ENCODE assay signal across 31 cellular contexts in genomic region chrX:154892263-154892662, GRCh38. TPM values are rescaled to one million over a fixed set of nuclear protein-coding genes. Genes with fewer than 3 reads are reported as not detected.
A peak's percentile ranks its signal among the peaks of the same experiment; 100 is the strongest.
DNase-seq lines count a peak whose midpoint lies in the region; ATAC-seq, FAIRE-seq and TF ChIP-seq lines count a peak whose summit lies in the region.
"Had no signal": no experiment of that assay in that cellular context is flagged by ENCODE, and none has a peak within 500 bp of the region (broad histone marks: within the 10 kb centered on the region; RNA-seq: fewer than 3 reads in every experiment).

No MANE protein-coding gene starts in this region.

- FAIRE-seq in D721Med (lab: Jason Lieb, UNC) = peak; percentile 44
- FAIRE-seq: A204.1, GM12878, GM12892, GM18507 had no signal

- POLR2A ChIA-PET in SK-N-SH (lab: Yijun Ruan, JAX) = no interaction called here

- CTCF ChIA-PET in SK-N-SH (lab: Yijun Ruan, JAX) = no interaction called here

- no peaks in the 10 kb centered on the region for H3K9me3 ChIP-seq in SK-N-SH
- H3K9me3 ChIP-seq: BE2C, BLaER1 had no signal

- H3K79me2 ChIP-seq in SK-N-SH (ENCODE audit: insufficient read depth) = no peaks in the 10 kb centered on the region

- H3K27me3 ChIP-seq in SK-N-SH (ENCODE audit: insufficient read depth) = no peaks in the 10 kb centered on the region
- H3K27me3 ChIP-seq in dorsolateral prefrontal cortex = peaks cover 0 to 37% (median 3%) of the 10 kb centered on the region in 45 donors
- H3K27me3 ChIP-seq: BE2C had no signal

- DNase-seq in SK-N-SH = peak; percentile 27
- DNase-seq in D341Med (ENCODE audit: low spot score) = peak; percentile 40
- no peak for DNase-seq in D721Med (ENCODE audit: insufficient read length, low spot score)
- DNase-seq in dorsolateral prefrontal cortex = no peak
- DNase-seq in GM20000 (ENCODE audit: low spot score) = no peak
- DNase-seq: 8988T; ACHN; BE2C; C1 segment of cervical spinal cord; CD4-positive, alpha-beta memory T cell; CD4-positive, CD25-positive, alpha-beta regulatory T cell; CD8-positive, alpha-beta memory T cell; COR-L47; DMS 273 treated with DMSO at 0.1 percent for 48 hours; DMS153; DMS53; DMS79; DND-41; EL; GDM1 had no signal

- no peak for TF ChIP-seq CTCF in SK-N-SH (IDR thresholded peaks at IDR 0.05)
- TF ChIP-seq CTCF in D721Med (IDR thresholded peaks at IDR 0.05; ENCODE audit: insufficient read depth, missing control alignments) = no peak
- TF ChIP-seq CTCF in dorsolateral prefrontal cortex (IDR thresholded peaks at IDR 0.05 in 54 of 56, conservative IDR thresholded peaks at IDR 0.05 in 2 of 56; ENCODE audit: low read depth in 1 of 56, partially characterized antibody in 56 of 56) = no peak
- TF ChIP-seq CTCF in GM20000 (IDR thresholded peaks at IDR 0.05; ENCODE audit: extremely low read depth, missing control alignments) = no peak

- H3K27ac ChIP-seq in SK-N-SH (ENCODE audit: low read depth in 2 of 2, low read length in 1 of 2) = no peak overlapping the region
- no peak overlapping the region for H3K27ac ChIP-seq in dorsolateral prefrontal cortex
- H3K27ac ChIP-seq: BLaER1 had no signal

- H2AFZ ChIP-seq in SK-N-SH (ENCODE audit: low read depth) = no peak overlapping the region

- no peak overlapping the region for H3K9ac ChIP-seq in SK-N-SH
- H3K9ac ChIP-seq: BLaER1 had no signal

- no peak for TF ChIP-seq EP300 in SK-N-SH (IDR thresholded peaks at IDR 0.05; ENCODE audit: borderline replicate concordance in 1 of 2, low read depth in 1 of 2, low read length in 1 of 2)

- TF ChIP-seq RAD21 in SK-N-SH (IDR thresholded peaks at IDR 0.05; ENCODE audit: low read length) = no peak

- 18% methylated on average over 1 of the region's 1 CpG for WGBS in SK-N-SH (ENCODE audit: low lambda C conversion rate)

- no peaks in the 10 kb centered on the region for H3K36me3 ChIP-seq in SK-N-SH (replicated peaks in 1 of 2; ENCODE audit: control insufficient read depth in 1 of 2, insufficient read depth in 2 of 2, low read length in 1 of 2)
- H3K36me3 ChIP-seq: BE2C, BLaER1 had no signal

- peaks cover 0 to 4% of the 10 kb centered on the region in 2 experiments; a peak in 1 of 4 replicates for H3K4me1 ChIP-seq in SK-N-SH (ENCODE audit: control insufficient read depth in 1 of 2, insufficient read depth in 2 of 2, low read depth in 1 of 2, low read length in 1 of 2)
- H3K4me1 ChIP-seq: BE2C, BLaER1 had no signal

- H3K4me3 ChIP-seq in SK-N-SH (ENCODE audit: low read depth in 2 of 2, low read length in 1 of 2) (no peak overlapping the region), dorsolateral prefrontal cortex (no peak overlapping the region)
- H3K4me3 ChIP-seq: BLaER1, GM12878 had no signal

- no peak for ATAC-seq in SK-N-SH treated with all-trans-retinoic acid at 6 μM for 48 hours
- ATAC-seq: GM12878 had no signal

- H4K20me1 ChIP-seq in SK-N-SH (ENCODE audit: insufficient read depth) = no peaks in the 10 kb centered on the region
- H4K20me1 ChIP-seq: BLaER1 had no signal

- H3F3A ChIP-seq in SK-N-SH (replicated peaks; ENCODE audit: insufficient read depth) = no peaks in the 10 kb centered on the region

- no peaks in the 10 kb centered on the region for H3K9me2 ChIP-seq in SK-N-SH

- no peak overlapping the region for H3K4me2 ChIP-seq in SK-N-SH
- H3K4me2 ChIP-seq: BLaER1 had no signal

- intact Hi-C loops in dorsolateral prefrontal cortex (cut with DNase I) = no loop called here

TF ChIP-seq in SK-N-SH, 30 proteins besides CTCF, POLR2A, EP300 and RAD21:
- TF ChIP-seq FOSL2 (IDR thresholded peaks at IDR 0.05; ENCODE audit: borderline replicate concordance, low read depth) = no peak
- peak; percentile 51; the same call in 1 of the 2 replicates for TF ChIP-seq GATA2 (CRISPR knock-in tag; IDR thresholded peaks at IDR 0.05)
- peak; percentile 62; the same call in 1 of the 2 replicates for TF ChIP-seq RCOR1 (IDR thresholded peaks at IDR 0.05; ENCODE audit: low read length)

TF ChIP-seq in SK-N-SH treated with all-trans-retinoic acid at 6 μM for 48 hours, 23 proteins besides CTCF, POLR2A, EP300 and RAD21:
- TF ChIP-seq ZFP30 (CRISPR knock-in tag; IDR thresholded peaks at IDR 0.05) (no peak), GLIS3 (CRISPR knock-in tag; IDR thresholded peaks at IDR 0.05) (no peak)

RNA-seq across cellular contexts. Expression of gene F8A1, which starts 6.1 kb away (rescaled TPM):
- polyA plus RNA-seq in SK-N-SH (2012; rRNA removed) = 3.9 and 4.5 TPM in 2 replicates
- polyA plus RNA-seq in SK-N-SH (2012; cell fraction: cytosol; rRNA removed) = 4.5 and 4.8 TPM in 2 replicates
- 2.0 and 2.2 TPM in 2 replicates for polyA plus RNA-seq in SK-N-SH (2012; cell fraction: nucleus; rRNA removed)
- total RNA-seq in dorsolateral prefrontal cortex = 10 to 100 TPM in 118 of 120 experiments, 1 to 10 TPM in 2; 7.6 to 58.9 (median 37.2) TPM

RNA-seq across cellular contexts. Expression of gene SMIM9, which starts 57.8 kb away (rescaled TPM):
- not detected in 2 replicates for polyA plus RNA-seq in SK-N-SH (2012; rRNA removed)
- not detected in 2 replicates for polyA plus RNA-seq in SK-N-SH (2012; cell fraction: cytosol; rRNA removed)
- polyA plus RNA-seq in SK-N-SH (2012; cell fraction: nucleus; rRNA removed) = not detected in 2 replicates
- total RNA-seq in dorsolateral prefrontal cortex = 1 to 10 TPM in 1 of 120 experiments, under 1 TPM in 2, not detected in 117; 0.53 to 3.9 (median 0.90) TPM
- total RNA-seq: A673; CD4-positive, alpha-beta memory T cell; CD4-positive, CD25-positive, alpha-beta regulatory T cell; CD8-positive, alpha-beta memory T cell; Daoy; G401; GM12878 had no signal
- polyA plus RNA-seq: AG04450; CD14-positive monocyte; CD4-positive, alpha-beta memory T cell; CD4-positive, CD25-positive, alpha-beta regulatory T cell; CD8-positive, alpha-beta memory T cell; GM12878 had no signal

Comparison
In these comparisons a context has a peak if more than half of its experiments do, and no peak if none do; other contexts are left out.
1. DNase-seq: peak in SK-N-SH (single experiment) and D341Med (single experiment); none in D721Med (single experiment), dorsolateral prefrontal cortex (0 of 10) and GM20000 (single experiment).